In the genomic region with DNA sequence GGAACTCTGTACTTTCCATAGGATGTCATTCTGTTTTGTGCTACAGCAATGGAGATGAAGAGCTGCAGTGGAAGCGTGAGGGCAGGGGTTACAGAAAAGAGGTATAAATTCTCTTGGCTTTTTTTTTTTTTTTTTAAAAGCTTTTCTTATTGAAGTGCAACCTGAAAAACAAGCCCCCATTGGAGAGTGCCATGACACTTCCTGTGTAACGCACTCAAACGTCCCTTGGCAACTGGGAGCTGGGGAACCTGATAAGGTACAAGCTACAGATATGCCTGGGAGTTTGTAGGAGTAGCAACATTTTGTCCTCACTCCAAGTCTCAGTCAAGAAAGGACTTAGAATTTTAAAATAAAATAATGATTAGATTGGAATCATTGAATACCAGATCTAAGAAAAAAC, we compare ENCODE assay signal across 17 cellular contexts.
DNase-seq lines count a peak whose midpoint lies in the region; ATAC-seq, FAIRE-seq and TF ChIP-seq lines count a peak whose summit lies in the region.
"Had no signal": no experiment of that assay in that cellular context is flagged by ENCODE, and none has a peak within 500 bp of the region (broad histone marks: within the 10 kb centered on the region; RNA-seq: fewer than 3 reads in every experiment).

No MANE protein-coding gene starts in this region.

- TF ChIP-seq EP300 in SK-N-SH (IDR thresholded peaks at IDR 0.05; ENCODE audit: borderline replicate concordance in 1 of 2, low read depth in 1 of 2, low read length in 1 of 2) (no peak), GM12878 (IDR thresholded peaks at IDR 0.05; ENCODE audit: borderline replicate concordance in 1 of 2, control insufficient read depth in 1 of 2, low read depth in 2 of 2, low read length in 2 of 2) (no peak)

- SMC1A ChIA-PET in GM12878 (lab: Charles Lee; ENCODE audit: uncharacterized antibody, unreplicated experiment): no interaction called here

- BruUV-seq in GM12878 (replicated peaks; lab: Mats Ljungman, UMichigan): no TSS peak

- no peaks in the 10 kb centered on the region for H3K9me3 ChIP-seq in SK-N-SH
- H3K9me3 ChIP-seq in GM12878 (replicated peaks; ENCODE audit: control insufficient read depth, insufficient read depth, low read length): no peaks in the 10 kb centered on the region
- H3K9me3 ChIP-seq in neuronal stem cell (replicated peaks in 1 of 2; ENCODE audit: control insufficient read depth in 2 of 2, insufficient read depth in 1 of 2, low read depth in 1 of 2, low read length in 2 of 2): no peaks in the 10 kb centered on the region
- H3K9me3 ChIP-seq in spleen: peaks cover 0 to 2% (median 0%) of the 10 kb centered on the region in 8 donors

- no peak overlapping the region for H4K8ac ChIP-seq in neuronal stem cell (ENCODE audit: low read depth, low read length)

- no peak overlapping the region for H2AFZ ChIP-seq in SK-N-SH (ENCODE audit: low read depth)
- no peak overlapping the region for H2AFZ ChIP-seq in GM12878 (ENCODE audit: control insufficient read depth, low read depth, low read length)
- peak overlapping the region; percentile 30 for H2AFZ ChIP-seq in neuronal stem cell (ENCODE audit: low read length)

- H4K20me1 ChIP-seq in SK-N-SH (ENCODE audit: insufficient read depth) (no peaks in the 10 kb centered on the region), GM12878 (ENCODE audit: control insufficient read depth, insufficient read depth) (no peaks in the 10 kb centered on the region)

- H3K79me2 ChIP-seq in SK-N-SH (ENCODE audit: insufficient read depth) (no peaks in the 10 kb centered on the region), GM12878 (ENCODE audit: control insufficient read depth, insufficient read depth, low read length) (no peaks in the 10 kb centered on the region)

- H2BK15ac ChIP-seq in neuronal stem cell (ENCODE audit: low read length): no peak overlapping the region

- H3K79me1 ChIP-seq in neuronal stem cell (ENCODE audit: low read depth, low read length): no peaks in the 10 kb centered on the region

- CTCF ChIA-PET in SK-N-SH (lab: Yijun Ruan, JAX) (interaction anchor here (1.3 kb wide), 1 partner anchor 21 kb away, joined by 4 read pairs; no protein-coding TSS in a partner anchor), GM12878 (lab: Yijun Ruan, JAX) (no interaction called here)

- H4K91ac ChIP-seq in neuronal stem cell (ENCODE audit: low read depth, low read length, poor library complexity): no peak overlapping the region

- H3K9ac ChIP-seq in SK-N-SH (no peak overlapping the region), GM12878 (ENCODE audit: control insufficient read depth, insufficient read depth, low read length) (no peak overlapping the region), neuronal stem cell (ENCODE audit: low read depth, low read length, poor library complexity) (no peak overlapping the region)
- H3K9ac ChIP-seq: KMS-11 had no signal

- peaks cover 0 to 22% of the 10 kb centered on the region in 2 experiments; a peak in 1 of 4 replicates for H3K4me1 ChIP-seq in SK-N-SH (ENCODE audit: control insufficient read depth in 1 of 2, insufficient read depth in 2 of 2, low read depth in 1 of 2, low read length in 1 of 2)
- no peaks in the 10 kb centered on the region for H3K4me1 ChIP-seq in GM12878 (ENCODE audit: control insufficient read depth, insufficient read depth, low read length)
- peaks cover 17 to 37% of the 10 kb centered on the region in 2 donors for H3K4me1 ChIP-seq in neuronal stem cell (ENCODE audit: control insufficient read depth in 2 of 2, insufficient read depth in 1 of 2, low read depth in 1 of 2, low read length in 2 of 2)
- H3K4me1 ChIP-seq in spleen: peaks cover 0 to 31% (median 5%) of the 10 kb centered on the region in 6 donors

- H2AK5ac ChIP-seq in neuronal stem cell (ENCODE audit: low read depth, low read length): no peak overlapping the region

- TF ChIP-seq CTCF in SK-N-SH (IDR thresholded peaks at IDR 0.05) (no peak), GM12878 (IDR thresholded peaks at IDR 0.05 in 2 of 3, conservative IDR thresholded peaks at IDR 0.05 in 1 of 3; ENCODE audit: control insufficient read depth in 2 of 3, extremely low read depth in 1 of 3, insufficient read depth in 1 of 3, low read depth in 3 of 3, low read length in 3 of 3) (no peak), spleen (IDR thresholded peaks at IDR 0.05 in 8 of 11, conservative IDR thresholded peaks at IDR 0.05 in 3 of 11) (no peak)

- no peaks in the 10 kb centered on the region for H3K36me3 ChIP-seq in SK-N-SH (replicated peaks in 1 of 2; ENCODE audit: control insufficient read depth in 1 of 2, insufficient read depth in 2 of 2, low read length in 1 of 2)
- H3K36me3 ChIP-seq in GM12878 (ENCODE audit: control insufficient read depth in 2 of 2, insufficient read depth in 2 of 2, low read length in 1 of 2): no peaks in the 10 kb centered on the region
- no peaks in the 10 kb centered on the region for H3K36me3 ChIP-seq in neuronal stem cell (replicated peaks in 1 of 2; ENCODE audit: control insufficient read depth in 2 of 2, insufficient read depth in 2 of 2, low read length in 2 of 2)
- H3K36me3 ChIP-seq in spleen: no peaks in the 10 kb centered on the region

- H3K4me2 ChIP-seq in SK-N-SH (no peak overlapping the region), GM12878 (ENCODE audit: control insufficient read depth, insufficient read depth) (no peak overlapping the region), neuronal stem cell (ENCODE audit: insufficient read depth, low read length, poor library complexity, severe bottlenecking) (no peak overlapping the region)
- H3K4me2 ChIP-seq: KMS-11 had no signal

- H2BK5ac ChIP-seq in neuronal stem cell (ENCODE audit: low read length): no peak overlapping the region

- POLR2A ChIA-PET in SK-N-SH (lab: Yijun Ruan, JAX): no interaction called here
- POLR2A ChIA-PET in GM12878 (lab: Charles Lee): no interaction called here

- no peaks in the 10 kb centered on the region for H3K9me2 ChIP-seq in SK-N-SH

- no peak overlapping the region for H3K23ac ChIP-seq in neuronal stem cell (ENCODE audit: low read depth, low read length, poor library complexity)

- H3K4ac ChIP-seq in neuronal stem cell (ENCODE audit: low read length): no peak overlapping the region

- H2BK12ac ChIP-seq in neuronal stem cell (ENCODE audit: low read length): no peak overlapping the region

- no peak for FAIRE-seq in GM12878 (lab: Jason Lieb, UNC)

- 83% methylated on average over 3 of the region's 3 CpGs for WGBS in SK-N-SH (ENCODE audit: low lambda C conversion rate)
- 0% methylated on average over 3 of the region's 3 CpGs for WGBS in GM12878 (ENCODE audit: insufficient coverage, insufficient replicate concordance, low lambda C conversion rate, missing lambda C conversion rate)
- no CpG with 5 or more reads among the region's 3 CpGs for WGBS in neuronal stem cell (ENCODE audit: extremely low coverage in 2 of 2, insufficient read length in 2 of 2, insufficient replicate concordance in 1 of 2), 2 donors
- WGBS in spleen, 5 donors: 73 to 88% (median 82%) methylated on average over 3 of the region's 3 CpGs

- ATAC-seq in SK-N-SH treated with all-trans-retinoic acid at 6 μM for 48 hours: no peak
- no peak for ATAC-seq in GM12878
- ATAC-seq: T-helper 17 cell had no signal

- H2BK120ac ChIP-seq in neuronal stem cell (ENCODE audit: low read depth, low read length): no peak overlapping the region

- TF ChIP-seq RAD21 in SK-N-SH (IDR thresholded peaks at IDR 0.05; ENCODE audit: low read length): no peak
- no peak for TF ChIP-seq RAD21 in GM12878 (IDR thresholded peaks at IDR 0.05; ENCODE audit: insufficient read depth, low read depth, low read length)

- no peaks in the 10 kb centered on the region for H3F3A ChIP-seq in SK-N-SH (replicated peaks; ENCODE audit: insufficient read depth)

- H3K27ac ChIP-seq in SK-N-SH (ENCODE audit: low read depth in 2 of 2, low read length in 1 of 2): no peak overlapping the region
- H3K27ac ChIP-seq in GM12878 (ENCODE audit: control insufficient read depth, insufficient read depth): no peak overlapping the region
- H3K27ac ChIP-seq in neuronal stem cell (replicated peaks; ENCODE audit: low read length): no peak overlapping the region
- no peak overlapping the region for H3K27ac ChIP-seq in spleen
- H3K27ac ChIP-seq: KMS-11 had no signal

- no peak overlapping the region for H3K14ac ChIP-seq in neuronal stem cell (ENCODE audit: low read length)

- H3K4me3 ChIP-seq in SK-N-SH (ENCODE audit: low read depth in 2 of 2, low read length in 1 of 2): no peak overlapping the region
- H3K4me3 ChIP-seq in Jurkat, Clone E6-1 (ENCODE audit: low read length): no peak overlapping the region
- no peak overlapping the region for H3K4me3 ChIP-seq in GM12878
- H3K4me3 ChIP-seq in neuronal stem cell (ENCODE audit: low read length in 2 of 2): no peak overlapping the region
- H3K4me3 ChIP-seq in spleen: no peak overlapping the region

- no peaks in the 10 kb centered on the region for H3K27me3 ChIP-seq in SK-N-SH (ENCODE audit: insufficient read depth)
- no peaks in the 10 kb centered on the region; a peak in 2 of 4 replicates for H3K27me3 ChIP-seq in GM12878 (replicated peaks in 1 of 2; ENCODE audit: control insufficient read depth in 2 of 2, insufficient read depth in 2 of 2, low read length in 1 of 2)
- H3K27me3 ChIP-seq in neuronal stem cell (ENCODE audit: control insufficient read depth in 3 of 3, insufficient read depth in 3 of 3, low read depth in 1 of 3, low read length in 3 of 3): no peaks in the 10 kb centered on the region
- peaks cover 0 to 11% (median 0%) of the 10 kb centered on the region in 7 donors for H3K27me3 ChIP-seq in spleen (replicated peaks in 1 of 7)

- no peak for TF ChIP-seq POLR2A in GM12878 (IDR thresholded peaks at IDR 0.05; ENCODE audit: low read depth, low read length)
- no peak for TF ChIP-seq POLR2A in spleen (IDR thresholded peaks at IDR 0.05)

- DNase-seq in SK-N-SH (no peak), GM12878 (ENCODE audit: low read depth, low spot score) (no peak), neuronal stem cell (ENCODE audit: low spot score) (no peak), spleen (no peak)
- peak; percentile 33 for DNase-seq in Jurkat, Clone E6-1 (ENCODE audit: low read depth, low spot score)
- DNase-seq in NK-92 treated with Interleukin-12 subunit alpha and Interleukin-12 subunit beta, amount 100 ng/mL, for 24 hours (lab: John Stamatoyannopoulos, UW): no peak
- DNase-seq: ACHN, AML-193, H9, MM.1S, NCI-H1105 treated with DMSO at 0.1 percent for 48 hours, NCI-H1694 treated with DMSO at 0.1 percent for 48 hours, NCI-H510A, SHP77, T-helper 17 cell had no signal

- intact Hi-C loops in GM12878 (cut with micrococcal nuclease; ENCODE audit: unreplicated experiment) (no loop called here), spleen (cut with DNase I; ENCODE audit: low total_unique reads) (no loop called here)

- in situ Hi-C loops in GM12878 (cut with MboI): no loop called here

- no peak overlapping the region for H3K18ac ChIP-seq in neuronal stem cell (ENCODE audit: low read length)

- RAD21 ChIA-PET in GM12878 (lab: Charles Lee; ENCODE audit: unreplicated experiment): no interaction called here

TF ChIP-seq in SK-N-SH, 30 proteins besides CTCF, POLR2A, EP300 and RAD21 (continues in another document):
- no peak for TF ChIP-seq TEAD4 (IDR thresholded peaks at IDR 0.05; ENCODE audit: borderline replicate concordance, insufficient read depth)

TF ChIP-seq in SK-N-SH treated with all-trans-retinoic acid at 6 μM for 48 hours, 23 proteins besides CTCF, POLR2A, EP300 and RAD21:
- no peak for TF ChIP-seq ISL1 (CRISPR knock-in tag; IDR thresholded peaks at IDR 0.05)
- TF ChIP-seq ZFP30 (CRISPR knock-in tag; IDR thresholded peaks at IDR 0.05): no peak
